1 cellular context compared by ENCODE assay signal in genomic region chr15:92801774-92802464, GRCh38.
A peak's percentile ranks its signal among the peaks of the same experiment; 100 is the strongest.
TF ChIP-seq lines count a peak whose summit lies in the region.

No MANE protein-coding gene starts in this region.

TF ChIP-seq in K562, 482 proteins besides CTCF, POLR2A, EP300 and RAD21 (continued from another document and continues in another):
- TF ChIP-seq, protein P1, sequence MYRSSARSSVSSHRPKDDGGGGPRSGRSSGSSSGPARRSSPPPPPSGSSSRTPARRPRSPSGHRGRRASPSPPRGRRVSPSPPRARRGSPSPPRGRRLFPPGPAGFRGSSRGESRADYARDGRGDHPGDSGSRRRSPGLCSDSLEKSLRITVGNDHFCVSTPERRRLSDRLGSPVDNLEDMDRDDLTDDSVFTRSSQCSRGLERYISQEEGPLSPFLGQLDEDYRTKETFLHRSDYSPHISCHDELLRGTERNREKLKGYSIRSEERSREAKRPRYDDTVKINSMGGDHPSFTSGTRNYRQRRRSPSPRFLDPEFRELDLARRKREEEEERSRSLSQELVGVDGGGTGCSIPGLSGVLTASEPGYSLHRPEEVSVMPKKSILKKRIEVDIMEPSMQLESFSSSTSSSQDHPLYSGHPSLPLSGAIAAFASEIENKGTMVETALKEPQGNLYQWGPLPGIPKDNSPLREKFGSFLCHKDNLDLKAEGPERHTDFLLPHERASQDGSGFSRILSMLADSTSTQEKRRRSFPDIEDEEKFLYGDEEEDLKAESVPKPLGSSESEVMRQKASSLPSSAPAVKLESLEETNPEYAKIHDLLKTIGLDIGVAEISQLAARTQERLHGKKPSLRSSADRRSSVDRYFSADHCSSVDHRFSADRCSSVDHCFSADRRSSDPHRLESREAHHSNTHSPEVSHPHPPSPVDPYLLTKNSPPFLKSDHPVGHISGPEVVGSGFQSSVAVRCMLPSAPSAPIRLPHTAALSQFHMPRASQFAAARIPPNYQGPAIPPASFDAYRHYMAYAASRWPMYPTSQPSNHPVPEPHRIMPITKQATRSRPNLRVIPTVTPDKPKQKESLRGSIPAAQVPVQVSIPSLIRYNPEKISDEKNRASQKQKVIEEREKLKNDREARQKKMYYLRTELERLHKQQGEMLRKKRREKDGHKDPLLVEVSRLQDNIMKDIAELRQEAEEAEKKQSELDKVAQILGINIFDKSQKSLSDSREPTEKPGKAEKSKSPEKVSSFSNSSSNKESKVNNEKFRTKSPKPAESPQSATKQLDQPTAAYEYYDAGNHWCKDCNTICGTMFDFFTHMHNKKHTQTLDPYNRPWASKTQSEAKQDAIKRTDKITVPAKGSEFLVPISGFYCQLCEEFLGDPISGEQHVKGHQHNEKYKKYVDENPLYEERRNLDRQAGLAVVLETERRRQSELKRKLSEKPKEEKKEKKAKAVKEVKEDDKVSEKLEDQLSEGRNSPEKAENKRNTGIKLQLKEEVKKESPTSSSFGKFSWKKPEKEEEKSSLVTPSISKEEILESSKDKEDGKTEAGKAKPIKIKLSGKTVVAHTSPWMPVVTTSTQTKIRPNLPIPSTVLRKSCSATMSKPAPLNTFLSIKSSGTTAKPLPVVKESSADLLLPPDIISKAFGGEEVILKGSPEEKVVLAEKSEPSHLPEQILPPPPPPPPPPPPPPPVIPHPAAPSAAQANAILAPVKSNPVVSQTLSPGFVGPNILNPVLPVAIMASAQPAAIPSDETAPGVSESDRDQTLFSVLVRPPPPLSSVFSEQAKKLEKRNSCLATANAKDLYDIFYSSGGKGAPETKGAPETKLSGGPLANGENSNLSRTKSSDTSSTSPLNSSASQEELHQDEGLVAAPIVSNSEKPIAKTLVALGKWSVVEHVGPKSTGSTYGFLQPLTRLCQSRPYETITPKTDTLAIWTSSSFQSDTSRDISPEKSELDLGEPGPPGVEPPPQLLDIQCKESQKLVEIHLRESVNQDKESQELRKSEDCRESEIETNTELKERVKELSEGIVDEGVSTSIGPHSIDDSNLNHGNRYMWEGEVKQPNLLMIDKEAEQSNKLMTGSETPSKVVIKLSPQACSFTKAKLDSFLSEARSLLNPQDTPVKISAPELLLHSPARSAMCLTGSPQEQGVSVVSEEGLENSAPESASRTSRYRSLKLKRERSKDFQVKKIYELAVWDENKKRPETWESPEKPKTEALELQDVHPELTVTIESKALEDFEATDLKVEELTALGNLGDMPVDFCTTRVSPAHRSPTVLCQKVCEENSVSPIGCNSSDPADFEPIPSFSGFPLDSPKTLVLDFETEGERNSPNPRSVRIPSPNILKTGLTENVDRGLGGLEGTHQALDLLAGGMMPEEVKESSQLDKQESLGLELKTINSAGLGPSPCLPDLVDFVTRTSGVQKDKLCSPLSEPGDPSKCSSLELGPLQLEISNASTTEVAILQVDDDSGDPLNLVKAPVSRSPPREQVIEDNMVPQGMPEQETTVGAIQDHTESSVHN (IDR thresholded peaks at IDR 0.05; ENCODE audit: borderline replicate concordance in 1 of 2, low read depth in 1 of 2) = no peak
- TF ChIP-seq MEF2D (tag; conservative IDR thresholded peaks at IDR 0.05; ENCODE audit: low read depth) = no peak
- TF ChIP-seq ASH1L (IDR thresholded peaks at IDR 0.05; ENCODE audit: borderline replicate concordance, low read depth, partially characterized antibody) = no peak
- TF ChIP-seq ETV6 (IDR thresholded peaks at IDR 0.05; ENCODE audit: borderline replicate concordance in 1 of 2, low read depth in 2 of 2, low read length in 1 of 2) = no peak
- no peak for TF ChIP-seq ETV6 (CRISPR knock-in tag; IDR thresholded peaks at IDR 0.05; ENCODE audit: borderline replicate concordance)
- no peak for TF ChIP-seq NONO (IDR thresholded peaks at IDR 0.05; ENCODE audit: low read depth in 2 of 2, low read length in 1 of 2)
- no peak for TF ChIP-seq PHF20 (IDR thresholded peaks at IDR 0.05; ENCODE audit: partially characterized antibody)
- TF ChIP-seq ETV1 (tag; conservative IDR thresholded peaks at IDR 0.05; ENCODE audit: low read depth) = no peak
- TF ChIP-seq ZNF23 (CRISPR knock-in tag; IDR thresholded peaks at IDR 0.05) = no peak
- no peak for TF ChIP-seq FOXP1 (CRISPR knock-in tag; IDR thresholded peaks at IDR 0.05)
- no peak for TF ChIP-seq ZNF445 (CRISPR knock-in tag; IDR thresholded peaks at IDR 0.05; ENCODE audit: low read depth)
- TF ChIP-seq ZNF311 (CRISPR knock-in tag; IDR thresholded peaks at IDR 0.05) = no peak
- TF ChIP-seq NEUROD1 (IDR thresholded peaks at IDR 0.05; ENCODE audit: borderline replicate concordance, low read depth, low read length, partially characterized antibody) = no peak
- TF ChIP-seq NR2C1 (IDR thresholded peaks at IDR 0.05) = no peak
- no peak for TF ChIP-seq NR2C1 (tag; IDR thresholded peaks at IDR 0.05)
- no peak for TF ChIP-seq HNRNPLL (IDR thresholded peaks at IDR 0.05; ENCODE audit: low read depth, low read length, poor library complexity, severe bottlenecking)
- no peak for TF ChIP-seq NCOA1 (IDR thresholded peaks at IDR 0.05; ENCODE audit: low read depth)
- TF ChIP-seq ZNF695 (CRISPR knock-in tag; IDR thresholded peaks at IDR 0.05) = no peak
- TF ChIP-seq KLF1 (tag; IDR thresholded peaks at IDR 0.05) = no peak
- no peak for TF ChIP-seq NR2F6 (CRISPR knock-in tag; IDR thresholded peaks at IDR 0.05)
- TF ChIP-seq, protein P2, sequence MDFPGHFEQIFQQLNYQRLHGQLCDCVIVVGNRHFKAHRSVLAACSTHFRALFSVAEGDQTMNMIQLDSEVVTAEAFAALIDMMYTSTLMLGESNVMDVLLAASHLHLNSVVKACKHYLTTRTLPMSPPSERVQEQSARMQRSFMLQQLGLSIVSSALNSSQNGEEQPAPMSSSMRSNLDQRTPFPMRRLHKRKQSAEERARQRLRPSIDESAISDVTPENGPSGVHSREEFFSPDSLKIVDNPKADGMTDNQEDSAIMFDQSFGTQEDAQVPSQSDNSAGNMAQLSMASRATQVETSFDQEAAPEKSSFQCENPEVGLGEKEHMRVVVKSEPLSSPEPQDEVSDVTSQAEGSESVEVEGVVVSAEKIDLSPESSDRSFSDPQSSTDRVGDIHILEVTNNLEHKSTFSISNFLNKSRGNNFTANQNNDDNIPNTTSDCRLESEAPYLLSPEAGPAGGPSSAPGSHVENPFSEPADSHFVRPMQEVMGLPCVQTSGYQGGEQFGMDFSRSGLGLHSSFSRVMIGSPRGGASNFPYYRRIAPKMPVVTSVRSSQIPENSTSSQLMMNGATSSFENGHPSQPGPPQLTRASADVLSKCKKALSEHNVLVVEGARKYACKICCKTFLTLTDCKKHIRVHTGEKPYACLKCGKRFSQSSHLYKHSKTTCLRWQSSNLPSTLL (IDR thresholded peaks at IDR 0.05) = no peak
- no peak for TF ChIP-seq HOXB6 (CRISPR knock-in tag; IDR thresholded peaks at IDR 0.05; ENCODE audit: borderline replicate concordance)
- TF ChIP-seq PCBP2 (IDR thresholded peaks at IDR 0.05; ENCODE audit: low read depth, low read length, poor library complexity, severe bottlenecking) = no peak
- TF ChIP-seq ZNF184 (CRISPR knock-in tag; IDR thresholded peaks at IDR 0.05) = no peak
- TF ChIP-seq TAF1 (IDR thresholded peaks at IDR 0.05; ENCODE audit: control insufficient read depth, extremely low read depth, insufficient read depth, low read length, severe bottlenecking) = no peak
- peak; percentile 100 for TF ChIP-seq CEBPB (tag; IDR thresholded peaks at IDR 0.05)
- no peak for TF ChIP-seq GABPB2 (CRISPR knock-in tag; conservative IDR thresholded peaks at IDR 0.05)
- TF ChIP-seq PRDM10 (IDR thresholded peaks at IDR 0.05; ENCODE audit: partially characterized antibody) = peak; percentile 42
- TF ChIP-seq GATA2 (CRISPR knock-in tag; IDR thresholded peaks at IDR 0.05) = 0 out of 2 replicates have a peak, but pooled peaks have one; percentile 14
- TF ChIP-seq, protein P3, sequence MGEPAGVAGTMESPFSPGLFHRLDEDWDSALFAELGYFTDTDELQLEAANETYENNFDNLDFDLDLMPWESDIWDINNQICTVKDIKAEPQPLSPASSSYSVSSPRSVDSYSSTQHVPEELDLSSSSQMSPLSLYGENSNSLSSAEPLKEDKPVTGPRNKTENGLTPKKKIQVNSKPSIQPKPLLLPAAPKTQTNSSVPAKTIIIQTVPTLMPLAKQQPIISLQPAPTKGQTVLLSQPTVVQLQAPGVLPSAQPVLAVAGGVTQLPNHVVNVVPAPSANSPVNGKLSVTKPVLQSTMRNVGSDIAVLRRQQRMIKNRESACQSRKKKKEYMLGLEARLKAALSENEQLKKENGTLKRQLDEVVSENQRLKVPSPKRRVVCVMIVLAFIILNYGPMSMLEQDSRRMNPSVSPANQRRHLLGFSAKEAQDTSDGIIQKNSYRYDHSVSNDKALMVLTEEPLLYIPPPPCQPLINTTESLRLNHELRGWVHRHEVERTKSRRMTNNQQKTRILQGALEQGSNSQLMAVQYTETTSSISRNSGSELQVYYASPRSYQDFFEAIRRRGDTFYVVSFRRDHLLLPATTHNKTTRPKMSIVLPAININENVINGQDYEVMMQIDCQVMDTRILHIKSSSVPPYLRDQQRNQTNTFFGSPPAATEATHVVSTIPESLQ (CRISPR knock-in tag; IDR thresholded peaks at IDR 0.05) = no peak
- no peak for TF ChIP-seq CSDE1 (IDR thresholded peaks at IDR 0.05)
- TF ChIP-seq ARID3A (IDR thresholded peaks at IDR 0.05; ENCODE audit: borderline replicate concordance, low read depth, low read length) = no peak
- no peak for TF ChIP-seq BACH1 (tag; IDR thresholded peaks at IDR 0.05)
- 0 out of 2 replicates have a peak, but pooled peaks have one; percentile 7 for TF ChIP-seq EHMT2 (IDR thresholded peaks at IDR 0.05)
- no peak for TF ChIP-seq PHB (CRISPR knock-in tag; IDR thresholded peaks at IDR 0.05)
- no peak for TF ChIP-seq RBM17 (IDR thresholded peaks at IDR 0.05; ENCODE audit: borderline replicate concordance, low read depth, low read length)
- no peak for TF ChIP-seq IRF2 (CRISPR knock-in tag; IDR thresholded peaks at IDR 0.05)
- TF ChIP-seq NRF1 (conservative IDR thresholded peaks at IDR 0.05 in 1 of 2, IDR thresholded peaks at IDR 0.05 in 1 of 2) = no peak
- TF ChIP-seq CCNT2 (IDR thresholded peaks at IDR 0.05; ENCODE audit: borderline replicate concordance, extremely low read depth, insufficient read length, low read depth, low read length) = no peak
- no peak for TF ChIP-seq SPI1 (IDR thresholded peaks at IDR 0.05; ENCODE audit: borderline replicate concordance, low read depth, low read length)
- TF ChIP-seq ZNF263 (CRISPR knock-in tag; IDR thresholded peaks at IDR 0.05; ENCODE audit: borderline replicate concordance) = no peak
- no peak for TF ChIP-seq MEIS2 (IDR thresholded peaks at IDR 0.05; ENCODE audit: partially characterized antibody)
- TF ChIP-seq, protein P4, sequence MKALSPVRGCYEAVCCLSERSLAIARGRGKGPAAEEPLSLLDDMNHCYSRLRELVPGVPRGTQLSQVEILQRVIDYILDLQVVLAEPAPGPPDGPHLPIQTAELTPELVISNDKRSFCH (CRISPR knock-in tag; IDR thresholded peaks at IDR 0.05) = no peak
- TF ChIP-seq, protein P4 (tag; IDR thresholded peaks at IDR 0.05) = no peak
- TF ChIP-seq PPARD (CRISPR knock-in tag; IDR thresholded peaks at IDR 0.05) = no peak
- TF ChIP-seq ZNF707 (CRISPR knock-in tag; conservative IDR thresholded peaks at IDR 0.05) = no peak
- TF ChIP-seq TCF15 (CRISPR knock-in tag; IDR thresholded peaks at IDR 0.05) = no peak
- TF ChIP-seq ZNF449 (CRISPR knock-in tag; IDR thresholded peaks at IDR 0.05) = no peak
- TF ChIP-seq NCOR1 (IDR thresholded peaks at IDR 0.05) = 0 out of 2 replicates have a peak, but pooled peaks have one; percentile 14
- no peak for TF ChIP-seq ZNF212 (CRISPR knock-in tag; IDR thresholded peaks at IDR 0.05)
